1 cellular context compared by ENCODE assay signal in genomic region chr16:56629531-56629930, GRCh38.
TF ChIP-seq lines count a peak whose summit lies in the region.

No MANE protein-coding gene starts in this region.

TF ChIP-seq in GM12878, 131 proteins besides CTCF, POLR2A, EP300 and RAD21:
- TF ChIP-seq SPI1 (IDR thresholded peaks at IDR 0.05; ENCODE audit: borderline replicate concordance, insufficient read depth, low read depth, low read length) (peak; percentile 59; the same call in 1 of the 2 replicates), ZNF274 (IDR thresholded peaks at IDR 0.05; ENCODE audit: insufficient read depth, insufficient read length) (no peak)
